In the genomic region with DNA sequence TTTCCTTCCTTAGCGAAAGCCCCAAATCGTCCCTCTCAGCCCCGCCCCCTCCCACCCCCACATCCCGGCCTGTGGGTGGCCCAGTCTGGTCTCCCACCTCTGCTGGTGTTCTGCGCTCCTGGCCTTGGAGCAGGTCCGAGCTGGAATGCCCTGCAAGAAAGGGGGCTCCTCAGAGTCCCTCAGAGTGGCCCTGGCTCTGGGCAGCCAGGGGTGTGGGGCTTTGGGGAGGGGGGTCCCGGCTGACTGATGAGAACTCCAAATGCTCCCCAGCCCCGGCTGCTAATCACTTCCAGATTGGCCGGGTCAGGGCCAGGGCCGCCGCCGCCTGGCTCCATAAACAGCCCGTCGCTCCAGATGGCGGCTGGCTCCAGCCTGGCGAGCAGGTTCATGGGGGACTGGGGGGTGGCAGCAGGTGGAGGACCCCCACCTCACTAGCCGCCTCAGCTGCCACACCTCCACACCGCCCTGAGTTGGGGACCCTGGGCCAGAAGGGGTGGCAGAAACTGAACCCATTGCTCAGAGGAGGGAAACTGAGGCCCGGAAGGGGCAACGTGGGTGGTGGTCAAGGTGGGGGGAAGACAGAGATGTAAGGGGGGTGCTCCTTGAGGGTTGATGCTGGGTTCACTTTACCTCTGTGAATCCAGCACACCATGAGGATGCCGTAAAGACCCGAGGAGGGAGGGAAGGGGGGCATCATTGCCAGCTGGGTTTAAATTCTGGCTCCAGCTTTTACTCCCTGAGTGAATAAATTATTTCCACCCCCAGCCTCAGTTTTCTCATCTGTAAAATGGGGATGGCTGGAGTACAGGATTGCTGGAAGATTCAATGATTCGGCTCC, we compare ENCODE assay signal across 28 cellular contexts. TPM values are rescaled to one million over a fixed set of nuclear protein-coding genes. Genes with fewer than 3 reads are reported as not detected.
DNase-seq lines count a peak whose midpoint lies in the region; ATAC-seq and TF ChIP-seq lines count a peak whose summit lies in the region.
"Had no signal": no experiment of that assay in that cellular context is flagged by ENCODE, and none has a peak within 500 bp of the region (broad histone marks: within the 10 kb centered on the region; RNA-seq: fewer than 3 reads in every experiment).

No MANE protein-coding gene starts in this region.

- peaks cover 44% of the 10 kb centered on the region for H3K79me1 ChIP-seq in trophoblast cell (ENCODE audit: low read length)

- no peak overlapping the region for H3K4me3 ChIP-seq in BLaER1 treated with 17β-estradiol and CSF1 and Interleukin-3, amounts not matched to agents 10 nM and 100 nM
- no peak overlapping the region for H3K4me3 ChIP-seq in trophoblast cell (ENCODE audit: low read depth, low read length)
- no peak overlapping the region for H3K4me3 ChIP-seq in left ventricle myocardium inferior
- H3K4me3 ChIP-seq: mucosa of descending colon, transverse colon had no signal

- DNase-seq in NCI-H69 (lab: John Stamatoyannopoulos, UW) = peak; percentile 30
- DNase-seq in cerebellar cortex (ENCODE audit: low spot score) = peak; percentile 20
- no peak for DNase-seq in trophoblast cell
- DNase-seq in activated effector memory CD4-positive, alpha-beta T cell treated with anti-CD3 and anti-CD28 coated beads, Interleukin-2, amount 50 U/mL, for 16 hours = no peak
- no peak for DNase-seq in left ventricle myocardium inferior
- DNase-seq in glutamatergic neuron = no peak
- DNase-seq: activated CD4-positive, alpha-beta T cell treated with anti-CD3 and anti-CD28 coated beads for 4 hours; activated naive CD4-positive, alpha-beta T cell treated with anti-CD3 and anti-CD28 coated beads, Interleukin-2, amount 50 U/mL, for 16 hours; activated T-cell treated with anti-CD3 and anti-CD28 coated beads, Interleukin-2, amount 50 U/mL, for 72 hours; amygdala; COR-L47; effector memory CD4-positive, alpha-beta T cell; foreskin keratinocyte; hippocampal formation; mucosa of descending colon; NCI-H1105; NCI-H1930; NCI-H345; posterior cingulate gyrus; SHP77 treated with DMSO at 0.1 percent for 48 hours had no signal

- TF ChIP-seq CTCF in left ventricle myocardium inferior (IDR thresholded peaks at IDR 0.05; ENCODE audit: borderline replicate concordance) (no peak), glutamatergic neuron (IDR thresholded peaks at IDR 0.05; ENCODE audit: partially characterized antibody, unreplicated experiment) (no peak)

- H4K91ac ChIP-seq in trophoblast cell (ENCODE audit: low read depth, low read length) = peak overlapping the region; percentile 90

- no peak overlapping the region for H3K4ac ChIP-seq in trophoblast cell (ENCODE audit: low read depth, low read length)

- H3K18ac ChIP-seq in trophoblast cell (ENCODE audit: low read length) = peak overlapping the region; percentile 14

- peaks cover 3% of the 10 kb centered on the region for H3K27me3 Mint-ChIP-seq in glutamatergic neuron (ENCODE audit: unreplicated experiment)
- H3K27me3 Mint-ChIP-seq: B cell had no signal

- H4K8ac ChIP-seq in trophoblast cell (ENCODE audit: low read depth, low read length) = no peak overlapping the region

- H3K14ac ChIP-seq in trophoblast cell (ENCODE audit: low read length) = peak overlapping the region; percentile 2

- no peak for ATAC-seq in GM21529 (IDR thresholded peaks at IDR 0.05; ENCODE audit: unreplicated experiment)
- ATAC-seq: activated T-cell treated with anti-CD3 and anti-CD28 coated beads, Interleukin-2, amount 50 U/mL, for 72 hours; foreskin keratinocyte had no signal

- peak overlapping the region in 10 of 11 experiments; percentile 51 to 76 (median 68); a peak in 12 of 22 replicates for H3K9ac ChIP-seq in BLaER1 treated with 17β-estradiol and CSF1 and Interleukin-3, amounts not matched to agents 10 nM and 100 nM
- H3K9ac ChIP-seq in trophoblast cell (ENCODE audit: low read length) = no peak overlapping the region

- H3K27ac Mint-ChIP-seq in glutamatergic neuron (ENCODE audit: unreplicated experiment) = no peak overlapping the region
- H3K27ac Mint-ChIP-seq: activated T-cell treated with anti-CD3 and anti-CD28 coated beads, Interleukin-2, amount 50 U/mL, for 72 hours; B cell; IgD-negative memory B cell; stimulated activated naive CD8-positive, alpha-beta T cell treated with anti-CD3 and anti-CD28 coated beads, Interleukin-15, Interleukin-2, amounts not matched to agents 100 ng/mL and 50 ng/mL, for 24 hours had no signal

- no peaks in the 10 kb centered on the region for H3K4me1 Mint-ChIP-seq in glutamatergic neuron (ENCODE audit: low read depth, unreplicated experiment)

- no peaks in the 10 kb centered on the region for H4K20me1 ChIP-seq in BLaER1 treated with 17β-estradiol and CSF1 and Interleukin-3, amounts not matched to agents 10 nM and 100 nM

- no peak overlapping the region for H2AFZ ChIP-seq in trophoblast cell (ENCODE audit: insufficient read depth, low read length, poor library complexity)

- no peaks in the 10 kb centered on the region for H3K27me3 ChIP-seq in BLaER1 treated with 17β-estradiol and CSF1 and Interleukin-3, amounts not matched to agents 10 nM and 100 nM
- H3K27me3 ChIP-seq in trophoblast cell (ENCODE audit: insufficient read depth, low read length) (no peaks in the 10 kb centered on the region), left ventricle myocardium inferior (ENCODE audit: low read depth) (no peaks in the 10 kb centered on the region)
- H3K27me3 ChIP-seq: breast epithelium had no signal

- H3K79me2 ChIP-seq in trophoblast cell (ENCODE audit: control insufficient read depth, insufficient read depth, low read length, poor library complexity) = peaks cover 2% of the 10 kb centered on the region

- WGBS in trophoblast cell (ENCODE audit: extremely low coverage, insufficient coverage, insufficient read length) = no CpG with 5 or more reads among the region's 23 CpGs

- H3K9me3 ChIP-seq in BLaER1 treated with 17β-estradiol and CSF1 and Interleukin-3, amounts not matched to agents 10 nM and 100 nM (replicated peaks in 1 of 11) = no peaks in the 10 kb centered on the region
- H3K9me3 ChIP-seq in trophoblast cell (ENCODE audit: insufficient read depth, low read depth, low read length) = no peaks in the 10 kb centered on the region
- H3K9me3 ChIP-seq in left ventricle myocardium inferior (replicated peaks) = no peaks in the 10 kb centered on the region
- H3K9me3 ChIP-seq: breast epithelium, mucosa of descending colon, transverse colon had no signal

- H3K27ac ChIP-seq in BLaER1 treated with 17β-estradiol and CSF1 and Interleukin-3, amounts not matched to agents 10 nM and 100 nM = peak overlapping the region in 7 of 11 experiments; percentile 52 to 83 (median 71); a peak in 10 of 22 replicates
- H3K27ac ChIP-seq in trophoblast cell (ENCODE audit: low read depth, low read length) = no peak overlapping the region
- H3K27ac ChIP-seq in left ventricle myocardium inferior (replicated peaks) = no peak overlapping the region
- H3K27ac ChIP-seq: foreskin keratinocyte, transverse colon had no signal

- peak overlapping the region; percentile 42 to 87 (median 60); a peak in 20 of 22 replicates for H3K4me2 ChIP-seq in BLaER1 treated with 17β-estradiol and CSF1 and Interleukin-3, amounts not matched to agents 10 nM and 100 nM
- H3K4me2 ChIP-seq in trophoblast cell (ENCODE audit: low read length) = no peak overlapping the region

- H4K12ac ChIP-seq in trophoblast cell (ENCODE audit: low read depth, low read length) = no peak overlapping the region

- H2BK12ac ChIP-seq in trophoblast cell (ENCODE audit: low read length) = peak overlapping the region; percentile 94

- H2BK120ac ChIP-seq in trophoblast cell (ENCODE audit: insufficient read depth, low read length, poor library complexity) = peak overlapping the region; percentile 92

- no peaks in the 10 kb centered on the region for H3K36me3 ChIP-seq in BLaER1 treated with 17β-estradiol and CSF1 and Interleukin-3, amounts not matched to agents 10 nM and 100 nM
- H3K36me3 ChIP-seq in trophoblast cell (ENCODE audit: control insufficient read depth in 1 of 2, insufficient read depth in 2 of 2, low read length in 2 of 2) (no peaks in the 10 kb centered on the region), left ventricle myocardium inferior (no peaks in the 10 kb centered on the region)
- H3K36me3 ChIP-seq: breast epithelium, transverse colon had no signal

- peak overlapping the region; percentile 22 for H2BK5ac ChIP-seq in trophoblast cell (ENCODE audit: low read depth, low read length, poor library complexity)

- H3K4me1 ChIP-seq in BLaER1 treated with 17β-estradiol and CSF1 and Interleukin-3, amounts not matched to agents 10 nM and 100 nM = peaks cover 42 to 97% (median 74%) of the 10 kb centered on the region in 10 experiments
- H3K4me1 ChIP-seq in trophoblast cell (ENCODE audit: control insufficient read depth in 1 of 2, insufficient read depth in 2 of 2, low read length in 2 of 2) (peaks cover 34 to 38% of the 10 kb centered on the region in 2 experiments), left ventricle myocardium inferior (peaks cover 27% of the 10 kb centered on the region)
- H3K4me1 ChIP-seq: foreskin keratinocyte had no signal

- intact Hi-C loops in left ventricle myocardium inferior (cut with micrococcal nuclease) = no loop called here

- no peaks in the 10 kb centered on the region for H3K36me3 Mint-ChIP-seq in glutamatergic neuron (ENCODE audit: unreplicated experiment)

- peaks cover 3% of the 10 kb centered on the region for H3K9me3 Mint-ChIP-seq in glutamatergic neuron (ENCODE audit: unreplicated experiment)
- H3K9me3 Mint-ChIP-seq: activated T-cell treated with anti-CD3 and anti-CD28 coated beads, Interleukin-2, amount 50 U/mL, for 72 hours; IgD-negative memory B cell; neural crest cell; stimulated activated naive CD8-positive, alpha-beta T cell treated with anti-CD3 and anti-CD28 coated beads, Interleukin-15, Interleukin-2, amounts not matched to agents 100 ng/mL and 50 ng/mL, for 24 hours had no signal

- no peak overlapping the region for H3K23ac ChIP-seq in trophoblast cell (ENCODE audit: low read length)

- no peak overlapping the region for H3K4me3 Mint-ChIP-seq in glutamatergic neuron (ENCODE audit: unreplicated experiment)
- H3K4me3 Mint-ChIP-seq: activated T-cell treated with anti-CD3 and anti-CD28 coated beads, Interleukin-2, amount 50 U/mL, for 72 hours; B cell; IgD-negative memory B cell; neural crest cell; stimulated activated naive CD8-positive, alpha-beta T cell treated with anti-CD3 and anti-CD28 coated beads, Interleukin-15, Interleukin-2, amounts not matched to agents 100 ng/mL and 50 ng/mL, for 24 hours had no signal

- H2AK5ac ChIP-seq in trophoblast cell (ENCODE audit: low read length) = peak overlapping the region; percentile 75

RNA-seq across cellular contexts. Expression of gene UBE2V1, which starts 59.8 kb away (rescaled TPM):
- 238 and 250 TPM in 2 replicates for polyA plus RNA-seq in trophoblast cell (2013)
- total RNA-seq in left ventricle myocardium inferior (77.1 TPM), glutamatergic neuron (ENCODE audit: unreplicated experiment) (149 TPM)

Comparison
In these comparisons a context has a peak if more than half of its experiments do, and no peak if none do; other contexts are left out.
1. H3K27ac ChIP-seq: peak in BLaER1 treated with 17β-estradiol and CSF1 and Interleukin-3, amounts not matched to agents 10 nM and 100 nM (7 of 11); none in trophoblast cell (single experiment) and left ventricle myocardium inferior (single experiment).
2. DNase-seq: peak in NCI-H69 (single experiment) and cerebellar cortex (single experiment); none in trophoblast cell (0 of 2), activated effector memory CD4-positive, alpha-beta T cell treated with anti-CD3 and anti-CD28 coated beads, Interleukin-2, amount 50 U/mL, for 16 hours (single experiment), left ventricle myocardium inferior (single experiment) and glutamatergic neuron (single experiment).